1 cellular context compared by ENCODE assay signal in the genomic region with DNA sequence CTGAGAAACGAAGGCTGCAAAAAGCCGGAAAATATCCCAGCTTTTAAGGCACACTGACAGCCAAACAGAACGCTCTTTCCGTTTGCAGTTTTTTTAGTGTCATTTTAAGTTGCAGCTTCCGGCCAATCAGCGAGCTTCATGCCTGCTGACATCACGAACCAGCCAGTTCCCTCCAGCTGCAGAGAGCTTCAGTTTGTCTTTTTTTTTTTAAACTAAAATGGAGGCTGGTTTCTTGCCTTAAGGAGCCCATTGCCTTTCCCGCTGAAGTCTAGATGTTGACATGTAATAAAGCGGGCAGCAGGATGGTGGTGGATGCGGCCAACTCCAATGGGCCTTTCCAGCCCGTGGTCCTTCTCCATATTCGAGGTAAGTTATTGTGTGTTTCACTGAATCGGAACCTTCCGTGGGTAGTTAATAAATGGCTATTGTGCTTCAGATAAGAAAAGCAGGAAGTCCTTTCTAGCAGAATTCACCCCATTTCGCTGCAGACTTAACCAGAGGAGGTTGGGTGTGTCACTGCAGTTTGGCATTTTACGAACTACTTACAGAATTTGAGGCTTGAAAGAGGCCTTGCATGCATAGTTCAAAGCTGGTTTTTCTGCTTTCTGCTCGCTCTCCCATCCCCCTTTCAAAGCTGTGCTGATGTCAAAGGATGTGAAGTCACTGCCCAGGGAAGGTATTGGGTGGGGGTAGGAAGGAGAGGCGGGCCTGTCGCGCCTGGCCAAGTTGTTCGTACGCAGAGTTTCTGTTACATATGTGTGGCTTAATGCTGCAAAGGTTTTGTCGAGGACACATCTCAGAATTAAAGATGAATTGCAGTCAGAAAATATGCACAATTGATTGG.
TF ChIP-seq lines count a peak whose summit lies in the region.

No MANE protein-coding gene starts in this region.

TF ChIP-seq in SK-N-SH, 30 proteins besides CTCF, POLR2A, EP300 and RAD21 (continued from another document):
- TF ChIP-seq, protein P1, sequence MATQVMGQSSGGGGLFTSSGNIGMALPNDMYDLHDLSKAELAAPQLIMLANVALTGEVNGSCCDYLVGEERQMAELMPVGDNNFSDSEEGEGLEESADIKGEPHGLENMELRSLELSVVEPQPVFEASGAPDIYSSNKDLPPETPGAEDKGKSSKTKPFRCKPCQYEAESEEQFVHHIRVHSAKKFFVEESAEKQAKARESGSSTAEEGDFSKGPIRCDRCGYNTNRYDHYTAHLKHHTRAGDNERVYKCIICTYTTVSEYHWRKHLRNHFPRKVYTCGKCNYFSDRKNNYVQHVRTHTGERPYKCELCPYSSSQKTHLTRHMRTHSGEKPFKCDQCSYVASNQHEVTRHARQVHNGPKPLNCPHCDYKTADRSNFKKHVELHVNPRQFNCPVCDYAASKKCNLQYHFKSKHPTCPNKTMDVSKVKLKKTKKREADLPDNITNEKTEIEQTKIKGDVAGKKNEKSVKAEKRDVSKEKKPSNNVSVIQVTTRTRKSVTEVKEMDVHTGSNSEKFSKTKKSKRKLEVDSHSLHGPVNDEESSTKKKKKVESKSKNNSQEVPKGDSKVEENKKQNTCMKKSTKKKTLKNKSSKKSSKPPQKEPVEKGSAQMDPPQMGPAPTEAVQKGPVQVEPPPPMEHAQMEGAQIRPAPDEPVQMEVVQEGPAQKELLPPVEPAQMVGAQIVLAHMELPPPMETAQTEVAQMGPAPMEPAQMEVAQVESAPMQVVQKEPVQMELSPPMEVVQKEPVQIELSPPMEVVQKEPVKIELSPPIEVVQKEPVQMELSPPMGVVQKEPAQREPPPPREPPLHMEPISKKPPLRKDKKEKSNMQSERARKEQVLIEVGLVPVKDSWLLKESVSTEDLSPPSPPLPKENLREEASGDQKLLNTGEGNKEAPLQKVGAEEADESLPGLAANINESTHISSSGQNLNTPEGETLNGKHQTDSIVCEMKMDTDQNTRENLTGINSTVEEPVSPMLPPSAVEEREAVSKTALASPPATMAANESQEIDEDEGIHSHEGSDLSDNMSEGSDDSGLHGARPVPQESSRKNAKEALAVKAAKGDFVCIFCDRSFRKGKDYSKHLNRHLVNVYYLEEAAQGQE (IDR thresholded peaks at IDR 0.05; ENCODE audit: low read depth, low read length): 0 out of 2 replicates have a peak, but pooled peaks have one; percentile 13
- TF ChIP-seq YY1 (IDR thresholded peaks at IDR 0.05; ENCODE audit: low read depth) (peak; percentile 87), TEAD4 (IDR thresholded peaks at IDR 0.05; ENCODE audit: borderline replicate concordance, insufficient read depth) (no peak), JUND (IDR thresholded peaks at IDR 0.05) (no peak; the same call in 1 of the 2 replicates), PBX3 (IDR thresholded peaks at IDR 0.05) (no peak), MAX (IDR thresholded peaks at IDR 0.05; ENCODE audit: low read depth) (peak; percentile 66), CHD2 (IDR thresholded peaks at IDR 0.05; ENCODE audit: low read length, partially characterized antibody) (peak; percentile 95), POLR2AphosphoS5 (IDR thresholded peaks at IDR 0.05; ENCODE audit: low read depth, low read length) (peak; percentile 73), EZH2phosphoT487 (IDR thresholded peaks at IDR 0.05; ENCODE audit: borderline replicate concordance, low read depth) (no peak), ELF1 (IDR thresholded peaks at IDR 0.05) (peak; percentile 43; the same call in 1 of the 2 replicates), MXI1 (IDR thresholded peaks at IDR 0.05; ENCODE audit: low read depth, low read length) (peak; percentile 70), NFIC (IDR thresholded peaks at IDR 0.05; ENCODE audit: borderline replicate concordance) (no peak), TAF1 (IDR thresholded peaks at IDR 0.05; ENCODE audit: borderline replicate concordance, low read depth, low read length) (peak; percentile 79), SIN3A (IDR thresholded peaks at IDR 0.05; ENCODE audit: borderline replicate concordance, low read depth, low read length) (peak; percentile 74), SMC3 (IDR thresholded peaks at IDR 0.05; ENCODE audit: low read depth, low read length) (no peak; the same call in 1 of the 2 replicates), FOSL2 (IDR thresholded peaks at IDR 0.05; ENCODE audit: borderline replicate concordance, low read depth) (no peak), FOXJ3 (CRISPR knock-in tag; IDR thresholded peaks at IDR 0.05) (no peak), FOXM1 (IDR thresholded peaks at IDR 0.05; ENCODE audit: low read depth) (peak; percentile 96), RCOR1 (IDR thresholded peaks at IDR 0.05; ENCODE audit: low read length) (0 out of 2 replicates have a peak, but pooled peaks have one; percentile 3)
- TF ChIP-seq, protein P2, sequence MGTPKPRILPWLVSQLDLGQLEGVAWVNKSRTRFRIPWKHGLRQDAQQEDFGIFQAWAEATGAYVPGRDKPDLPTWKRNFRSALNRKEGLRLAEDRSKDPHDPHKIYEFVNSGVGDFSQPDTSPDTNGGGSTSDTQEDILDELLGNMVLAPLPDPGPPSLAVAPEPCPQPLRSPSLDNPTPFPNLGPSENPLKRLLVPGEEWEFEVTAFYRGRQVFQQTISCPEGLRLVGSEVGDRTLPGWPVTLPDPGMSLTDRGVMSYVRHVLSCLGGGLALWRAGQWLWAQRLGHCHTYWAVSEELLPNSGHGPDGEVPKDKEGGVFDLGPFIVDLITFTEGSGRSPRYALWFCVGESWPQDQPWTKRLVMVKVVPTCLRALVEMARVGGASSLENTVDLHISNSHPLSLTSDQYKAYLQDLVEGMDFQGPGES (IDR thresholded peaks at IDR 0.05; ENCODE audit: low read depth, low read length): no peak
- TF ChIP-seq, protein P3, sequence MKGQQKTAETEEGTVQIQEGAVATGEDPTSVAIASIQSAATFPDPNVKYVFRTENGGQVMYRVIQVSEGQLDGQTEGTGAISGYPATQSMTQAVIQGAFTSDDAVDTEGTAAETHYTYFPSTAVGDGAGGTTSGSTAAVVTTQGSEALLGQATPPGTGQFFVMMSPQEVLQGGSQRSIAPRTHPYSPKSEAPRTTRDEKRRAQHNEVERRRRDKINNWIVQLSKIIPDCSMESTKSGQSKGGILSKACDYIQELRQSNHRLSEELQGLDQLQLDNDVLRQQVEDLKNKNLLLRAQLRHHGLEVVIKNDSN (IDR thresholded peaks at IDR 0.05; ENCODE audit: borderline replicate concordance, low read depth): no peak
